Comparison of ENCODE assay signal across 17 cellular contexts in genomic region chr1:236638935-236639334, GRCh38. TPM values are rescaled to one million over a fixed set of nuclear protein-coding genes. Genes with fewer than 3 reads are reported as not detected.
"Had no signal": no experiment of that assay in that cellular context is flagged by ENCODE, and none has a peak within 500 bp of the region (broad histone marks: within the 10 kb centered on the region; RNA-seq: fewer than 3 reads in every experiment).

No MANE protein-coding gene starts in this region.

- H3K4me1 ChIP-seq: adrenal gland, tibial nerve, vagina had no signal

- H3K9me3 ChIP-seq: adrenal gland, tibial nerve, vagina had no signal

- H3K4me1 Mint-ChIP-seq: activated CD4-positive, alpha-beta memory T cell treated with anti-CD3 and anti-CD28 coated beads, Interleukin-2, amount 10 ng/mL, durations not matched to agents 7 days and 5 days; activated naive CD4-positive, alpha-beta T cell treated with anti-CD3 and anti-CD28 coated beads, Interleukin-2, amount 50 U/mL, for 24 hours had no signal

- DNase-seq: activated CD4-positive, alpha-beta memory T cell treated with anti-CD3 and anti-CD28 coated beads, Interleukin-2, amount 10 ng/mL, durations not matched to agents 7 days and 5 days; activated CD4-positive, alpha-beta T cell treated with anti-CD3 and anti-CD28 coated beads for 4 hours; activated effector memory CD4-positive, alpha-beta T cell treated with anti-CD3 and anti-CD28 coated beads, Interleukin-2, amount 50 U/mL, for 16 hours; activated T-cell treated with anti-CD3 and anti-CD28 coated beads, Interleukin-2, amount 50 U/mL, for 4 hours; adrenal gland; dorsolateral prefrontal cortex; erythroblast; kidney; stimulated activated CD4-positive, alpha-beta T cell treated with anti-CD3 and anti-CD28 coated beads, Interleukin-15, amount 100 ng/mL, for 24 hours; stimulated activated CD4-positive, alpha-beta T cell treated with anti-CD3 and anti-CD28 coated beads, Interleukin-4, amount 100 ng/mL, for 1 hour; stimulated activated naive CD4-positive, alpha-beta T cell treated with Interleukin-2 at 50 U/mL for 16 hours had no signal

- H2AFZ ChIP-seq: hepatocyte had no signal

- ATAC-seq: activated T-cell treated with anti-CD3 and anti-CD28 coated beads, Interleukin-2, amount 50 U/mL, for 4 hours had no signal

- H3K36me3 Mint-ChIP-seq: activated naive CD4-positive, alpha-beta T cell treated with anti-CD3 and anti-CD28 coated beads, Interleukin-2, amount 50 U/mL, for 24 hours had no signal

- H3K27me3 ChIP-seq: adrenal gland, dorsolateral prefrontal cortex, hepatocyte, tibial nerve, vagina had no signal

- H3K27me3 Mint-ChIP-seq: activated CD4-positive, alpha-beta memory T cell treated with anti-CD3 and anti-CD28 coated beads, Interleukin-2, amount 10 ng/mL, durations not matched to agents 7 days and 5 days had no signal

- H3K79me2 ChIP-seq: hepatocyte had no signal

- H3K27ac ChIP-seq: adrenal gland, dorsolateral prefrontal cortex, hepatocyte, skin epidermis, tibial nerve, vagina had no signal

- H3K36me3 ChIP-seq: adrenal gland, tibial nerve, vagina had no signal

- H3K9me3 Mint-ChIP-seq: activated CD4-positive, alpha-beta memory T cell treated with anti-CD3 and anti-CD28 coated beads, Interleukin-2, amount 10 ng/mL, durations not matched to agents 7 days and 5 days; activated T-cell treated with anti-CD3 and anti-CD28 coated beads, Interleukin-2, amount 50 U/mL, for 4 hours; T-helper 1 cell treated with Interleukin-12 subunit alpha and Interleukin-12 subunit beta and Interleukin-4 antibody, amounts not matched to agents 30 μg/mL and 1 μg/mL, for 36 hours had no signal

- H3K4me3 Mint-ChIP-seq: activated CD4-positive, alpha-beta memory T cell treated with anti-CD3 and anti-CD28 coated beads, Interleukin-2, amount 10 ng/mL, durations not matched to agents 7 days and 5 days; activated naive CD4-positive, alpha-beta T cell treated with anti-CD3 and anti-CD28 coated beads, Interleukin-2, amount 50 U/mL, for 24 hours; activated T-cell treated with anti-CD3 and anti-CD28 coated beads, Interleukin-2, amount 50 U/mL, for 4 hours; T-helper 1 cell treated with Interleukin-12 subunit alpha and Interleukin-12 subunit beta and Interleukin-4 antibody, amounts not matched to agents 30 μg/mL and 1 μg/mL, for 36 hours had no signal

- H3K4me3 ChIP-seq: adrenal gland, dorsolateral prefrontal cortex, hepatocyte, skin epidermis, tibial nerve, vagina had no signal

- H3K4me2 ChIP-seq: hepatocyte had no signal

- H3K27ac Mint-ChIP-seq: activated CD4-positive, alpha-beta memory T cell treated with anti-CD3 and anti-CD28 coated beads, Interleukin-2, amount 10 ng/mL, durations not matched to agents 7 days and 5 days; activated naive CD4-positive, alpha-beta T cell treated with anti-CD3 and anti-CD28 coated beads, Interleukin-2, amount 50 U/mL, for 24 hours; T-helper 1 cell treated with Interleukin-12 subunit alpha and Interleukin-12 subunit beta and Interleukin-4 antibody, amounts not matched to agents 30 μg/mL and 1 μg/mL, for 36 hours had no signal

RNA-seq across cellular contexts. Expression of gene ACTN2, which starts 47.4 kb away (rescaled TPM):
- total RNA-seq: activated CD4-positive, alpha-beta memory T cell treated with anti-CD3 and anti-CD28 coated beads, Interleukin-2, amount 10 ng/mL, durations not matched to agents 7 days and 5 days had no signal
